8 cellular contexts compared by ENCODE assay signal in genomic region chr16:87062569-87063442, GRCh38.
DNase-seq lines count a peak whose midpoint lies in the region; ATAC-seq and TF ChIP-seq lines count a peak whose summit lies in the region.

No MANE protein-coding gene starts in this region.

- H3K27ac Mint-ChIP-seq in brain, result peak overlapping the region in 1 of 5 experiments; percentile 73

- in situ Hi-C loops in SK-MEL-5 (cut with HindIII; ENCODE audit: low pct_unique_long_range_greater_than_20kb, low sequenced_read_pairs), result no loop called here

- TF ChIP-seq CTCF in brain (conservative IDR thresholded peaks at IDR 0.05), result peak; percentile 89 to 92

- H3K4me3 Mint-ChIP-seq in brain, result peak overlapping the region; percentile 14 to 71 (median 56)

- no peaks in the 10 kb centered on the region for H3K36me3 Mint-ChIP-seq in brain

- DNase-seq in DMS153 treated with DMSO at 0.1 percent for 48 hours (lab: John Stamatoyannopoulos, UW; ENCODE audit: unreplicated experiment) (peak; percentile 41), HuH-7.5 (ENCODE audit: low spot score) (peak; percentile 96), SK-MEL-5 (ENCODE audit: low read depth, low spot score) (peak; percentile 64), iPS-NIHi11 (ENCODE audit: low spot score) (peak; percentile 85), cerebellar nuclear complex (lab: John Stamatoyannopoulos, UW) (no peak)
- peak; percentile 17 to 48 for DNase-seq in stimulated activated CD4-positive, alpha-beta T cell treated with anti-CD3 and anti-CD28 coated beads, Interleukin-12 subunit alpha, Interleukin-12 subunit beta, amount 100 ng/mL, for 24 hours (ENCODE audit: low read depth in 2 of 2)

- peaks cover 0 to 4% (median 0%) of the 10 kb centered on the region in 5 experiments for H3K9me3 Mint-ChIP-seq in brain

- ATAC-seq in GM21515 (IDR thresholded peaks at IDR 0.05; ENCODE audit: unreplicated experiment), result no peak

- peaks cover 47% of the 10 kb centered on the region for H3K27me3 Mint-ChIP-seq in brain

- H3K4me1 Mint-ChIP-seq in brain, result peaks cover 8% of the 10 kb centered on the region

Comparison
In these comparisons a context has a peak if more than half of its experiments do, and no peak if none do; other contexts are left out.
1. DNase-seq: peak in DMS153 treated with DMSO at 0.1 percent for 48 hours (single experiment), HuH-7.5 (single experiment), SK-MEL-5 (single experiment), iPS-NIHi11 (single experiment) and stimulated activated CD4-positive, alpha-beta T cell treated with anti-CD3 and anti-CD28 coated beads, Interleukin-12 subunit alpha, Interleukin-12 subunit beta, amount 100 ng/mL, for 24 hours (2 of 2); none in cerebellar nuclear complex (0 of 2).